In genomic region chr13:100497394-100497793, GRCh38 we compare ENCODE assay signal across 1 cellular context.
TF ChIP-seq lines count a peak whose summit lies in the region.

No MANE protein-coding gene starts in this region.

TF ChIP-seq in SK-N-SH, 30 proteins besides CTCF, POLR2A, EP300 and RAD21 (continued from another document):
- TF ChIP-seq ELF1 (IDR thresholded peaks at IDR 0.05) = no peak
- no peak for TF ChIP-seq SMC3 (IDR thresholded peaks at IDR 0.05; ENCODE audit: low read depth, low read length)
- TF ChIP-seq FOXM1 (IDR thresholded peaks at IDR 0.05; ENCODE audit: low read depth) = no peak
- TF ChIP-seq EZH2phosphoT487 (IDR thresholded peaks at IDR 0.05; ENCODE audit: borderline replicate concordance, low read depth) = no peak
- no peak for TF ChIP-seq SIN3A (IDR thresholded peaks at IDR 0.05; ENCODE audit: borderline replicate concordance, low read depth, low read length)
- 0 out of 2 replicates have a peak, but pooled peaks have one; percentile 10 for TF ChIP-seq FOSL2 (IDR thresholded peaks at IDR 0.05; ENCODE audit: borderline replicate concordance, low read depth)
- TF ChIP-seq GATA2 (CRISPR knock-in tag; IDR thresholded peaks at IDR 0.05) = no peak
- peak; percentile 23; the same call in 1 of the 2 replicates for TF ChIP-seq TCF12 (IDR thresholded peaks at IDR 0.05)
- no peak for TF ChIP-seq RFX5 (IDR thresholded peaks at IDR 0.05; ENCODE audit: low read length)
- no peak for TF ChIP-seq USF1 (IDR thresholded peaks at IDR 0.05; ENCODE audit: borderline replicate concordance, low read depth)
- no peak for TF ChIP-seq TEAD4 (IDR thresholded peaks at IDR 0.05; ENCODE audit: borderline replicate concordance, insufficient read depth)
- TF ChIP-seq CHD2 (IDR thresholded peaks at IDR 0.05; ENCODE audit: low read length, partially characterized antibody) = no peak
- no peak for TF ChIP-seq MEF2A (IDR thresholded peaks at IDR 0.05; ENCODE audit: borderline replicate concordance, low read depth)
- TF ChIP-seq JUND (IDR thresholded peaks at IDR 0.05) = 0 out of 2 replicates have a peak, but pooled peaks have one; percentile 10
- no peak for TF ChIP-seq ZBTB33 (IDR thresholded peaks at IDR 0.05; ENCODE audit: borderline replicate concordance, low read depth)
- no peak for TF ChIP-seq GABPA (IDR thresholded peaks at IDR 0.05; ENCODE audit: low read depth)
- no peak for TF ChIP-seq MAX (IDR thresholded peaks at IDR 0.05; ENCODE audit: low read depth)
- TF ChIP-seq USF2 (IDR thresholded peaks at IDR 0.05; ENCODE audit: borderline replicate concordance, low read depth, low read length) = no peak
- TF ChIP-seq RXRA (IDR thresholded peaks at IDR 0.05; ENCODE audit: borderline replicate concordance, low read depth) = no peak
- no peak for TF ChIP-seq RCOR1 (IDR thresholded peaks at IDR 0.05; ENCODE audit: low read length)
